ENCODE assay signal across 8 cellular contexts in the genomic region with DNA sequence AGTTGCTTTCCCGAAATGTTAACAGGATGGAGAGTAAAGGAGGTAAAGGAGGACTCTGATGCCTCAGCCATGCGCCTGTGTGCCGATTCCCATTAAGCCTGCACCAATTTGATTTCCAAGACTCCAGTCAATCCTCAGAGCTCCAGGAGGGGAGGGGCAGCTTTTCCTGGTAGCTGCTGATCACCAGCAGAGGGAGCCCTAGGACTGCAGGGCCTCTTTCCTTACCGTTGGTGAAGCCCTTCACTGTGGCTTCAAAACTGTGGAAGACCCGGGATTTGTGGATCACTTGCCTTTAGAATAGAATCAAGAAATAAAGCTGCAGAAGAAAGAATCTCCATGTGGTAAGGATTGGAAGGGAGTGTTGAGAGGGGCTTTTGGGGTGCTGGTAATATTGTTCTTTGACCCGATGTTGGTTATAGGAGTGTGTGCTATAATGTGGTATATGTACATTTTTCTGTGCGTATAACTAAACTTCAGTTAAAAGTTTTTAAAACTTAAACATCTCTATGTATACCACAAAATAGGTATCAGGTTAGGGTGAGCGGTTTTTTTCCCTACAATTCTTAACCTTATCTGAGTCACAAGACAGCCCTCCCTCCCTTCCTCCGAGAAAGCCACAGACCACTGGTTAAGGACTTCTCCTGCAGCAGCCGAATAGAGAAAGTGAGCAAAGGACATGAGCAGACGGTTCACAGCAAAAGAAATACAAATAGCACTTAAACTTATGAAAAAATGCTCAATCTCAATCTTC. TPM values are rescaled to one million over a fixed set of nuclear protein-coding genes. Genes with fewer than 3 reads are reported as not detected.
DNase-seq lines count a peak whose midpoint lies in the region; ATAC-seq lines count a peak whose summit lies in the region.

No MANE protein-coding gene starts in this region.

- H3K36me3 Mint-ChIP-seq in central memory CD8-positive, alpha-beta T cell (ENCODE audit: insufficient read depth), result peaks cover 6% of the 10 kb centered on the region

- no peaks in the 10 kb centered on the region for H3K27me3 Mint-ChIP-seq in central memory CD8-positive, alpha-beta T cell

- DNase-seq in activated gamma-delta T cell treated with Interleukin-2 at 50 U/mL for 16 hours (peak; percentile 70), activated gamma-delta T cell (lab: John Stamatoyannopoulos, UW) (no peak), NCI-H2196 (lab: John Stamatoyannopoulos, UW; ENCODE audit: unreplicated experiment) (peak; percentile 71), left colon (peak; percentile 64 to 86)
- DNase-seq in activated CD4-positive, CD25-positive, alpha-beta regulatory T cell (lab: John Stamatoyannopoulos, UW), result peak; percentile 26 to 45 (median 42)
- DNase-seq in central memory CD8-positive, alpha-beta T cell (ENCODE audit: low spot score in 2 of 2), result peak; percentile 41 to 46
- DNase-seq in stimulated activated CD4-positive, alpha-beta T cell treated with anti-CD3 and anti-CD28 coated beads, Interleukin-4, amount 100 ng/mL, for 4 hours, result peak; percentile 50 to 53

- intact Hi-C loops in left colon (cut with DNase I, micrococcal nuclease), result loop anchor here in 1 of 2 donors (5.0 to 10.0 kb wide), 4 partner anchors 90 to 387 kb away; no protein-coding TSS in a partner anchor

- no peaks in the 10 kb centered on the region for H3K9me3 Mint-ChIP-seq in central memory CD8-positive, alpha-beta T cell

- H3K27ac Mint-ChIP-seq in central memory CD8-positive, alpha-beta T cell (ENCODE audit: low read depth), result peak overlapping the region; percentile 80

- H3K4me3 Mint-ChIP-seq in central memory CD8-positive, alpha-beta T cell, result peak overlapping the region; percentile 48

- ATAC-seq in central memory CD8-positive, alpha-beta T cell (replicated peaks; ENCODE audit: extremely low read depth, poor library complexity, severe bottlenecking), result peak; percentile 66
- peak; percentile 79 for ATAC-seq in left colon
- ATAC-seq in HG03139 (IDR thresholded peaks at IDR 0.05; ENCODE audit: unreplicated experiment), result no peak

- H3K4me1 Mint-ChIP-seq in central memory CD8-positive, alpha-beta T cell, result peaks cover 47% of the 10 kb centered on the region

RNA-seq across cellular contexts. Expression of gene OSER1, which starts 6.9 kb away (rescaled TPM):
- total RNA-seq in left colon, result 10 to 100 TPM; 21.9 to 35.2 TPM

RNA-seq across cellular contexts. Expression of gene GDAP1L1, which starts 29.6 kb away (rescaled TPM):
- total RNA-seq in left colon, result not detected

RNA-seq across cellular contexts. Expression of gene JPH2, which starts 30.5 kb away (rescaled TPM):
- total RNA-seq in left colon, result 10 to 100 TPM in 1 of 2 donors, under 1 TPM in 1; 0.92 to 12.9 TPM
